Comparison of ENCODE assay signal across 8 cellular contexts in genomic region chr12:89950421-89950820, GRCh38.
DNase-seq lines count a peak whose midpoint lies in the region; ATAC-seq and TF ChIP-seq lines count a peak whose summit lies in the region.

No MANE protein-coding gene starts in this region.

- H3K27me3 ChIP-seq in CD8-positive, alpha-beta memory T cell (ENCODE audit: insufficient read depth, low read length, poor library complexity, severe bottlenecking), result no peaks in the 10 kb centered on the region
- H3K27me3 ChIP-seq in hepatocyte, result no peaks in the 10 kb centered on the region

- no peaks in the 10 kb centered on the region for H3K36me3 ChIP-seq in CD8-positive, alpha-beta memory T cell (ENCODE audit: insufficient read depth, low read length)
- no peaks in the 10 kb centered on the region for H3K36me3 ChIP-seq in hepatocyte (replicated peaks; ENCODE audit: insufficient read depth, low read depth)

- H3K36me3 Mint-ChIP-seq in CD8-positive, alpha-beta memory T cell, result no peaks in the 10 kb centered on the region
- no peaks in the 10 kb centered on the region for H3K36me3 Mint-ChIP-seq in T-helper 2 cell treated with Interferon-gamma antibody and Interleukin-4, amounts not matched to agents 5 μg/mL and 100 μg/mL, for 36 hours (ENCODE audit: low read depth)

- H2AFZ ChIP-seq in hepatocyte, result no peak overlapping the region

- peaks cover 40% of the 10 kb centered on the region for H3K4me1 ChIP-seq in CD8-positive, alpha-beta memory T cell (ENCODE audit: insufficient read depth, low read length)
- H3K4me1 ChIP-seq in hepatocyte (ENCODE audit: insufficient read depth), result peaks cover 47% of the 10 kb centered on the region

- H3K4me2 ChIP-seq in hepatocyte, result peak overlapping the region; percentile 3

- no peaks in the 10 kb centered on the region for H3K9me2 ChIP-seq in hepatocyte (replicated peaks; ENCODE audit: insufficient read depth)

- POLR2A ChIA-PET in CD8-positive, alpha-beta memory T cell (lab: Charles Lee), result interaction anchor here (1.5 kb wide), 1 partner anchor 241 kb away, joined by 3 read pairs; the partner anchor contains the start of gene ATP2B1

- H3K4me3 ChIP-seq in CD8-positive, alpha-beta memory T cell (ENCODE audit: low read length), result peak overlapping the region; percentile 0
- no peak overlapping the region for H3K4me3 ChIP-seq in hepatocyte

- no peaks in the 10 kb centered on the region for H3K9me3 Mint-ChIP-seq in CD8-positive, alpha-beta memory T cell
- H3K9me3 Mint-ChIP-seq in T-helper 2 cell treated with Interferon-gamma antibody and Interleukin-4, amounts not matched to agents 5 μg/mL and 100 μg/mL, for 36 hours, result no peaks in the 10 kb centered on the region

- peak overlapping the region; percentile 40 for H3K27ac ChIP-seq in CD8-positive, alpha-beta memory T cell (ENCODE audit: low read depth, low read length)
- peak overlapping the region; percentile 86 for H3K27ac ChIP-seq in hepatocyte

- H3K9me3 ChIP-seq in CD8-positive, alpha-beta memory T cell (ENCODE audit: low read length), result no peaks in the 10 kb centered on the region
- no peaks in the 10 kb centered on the region for H3K9me3 ChIP-seq in hepatocyte (ENCODE audit: low read depth)

- 25% methylated on average over 1 of the region's 1 CpG for WGBS in hepatocyte (ENCODE audit: low lambda C conversion rate, missing lambda C conversion rate)

- peak overlapping the region; percentile 66 to 96 (median 84) for H3K27ac Mint-ChIP-seq in CD8-positive, alpha-beta memory T cell
- no peak overlapping the region for H3K27ac Mint-ChIP-seq in T-helper 2 cell treated with Interferon-gamma antibody and Interleukin-4, amounts not matched to agents 5 μg/mL and 100 μg/mL, for 36 hours

- DNase-seq in CD8-positive, alpha-beta memory T cell, result no peak
- no peak for DNase-seq in hepatocyte (ENCODE audit: low spot score)
- DNase-seq in SW 1271 (lab: John Stamatoyannopoulos, UW), result no peak
- DNase-seq in RPMI8226, result no peak
- DNase-seq in mesenteric fat pad (ENCODE audit: low spot score), result no peak
- DNase-seq in T-helper 2 cell treated with Interferon-gamma antibody and Interleukin-4, amounts not matched to agents 5 μg/mL and 100 μg/mL, for 36 hours (ENCODE audit: low spot score), result no peak

- H3K27me3 Mint-ChIP-seq in CD8-positive, alpha-beta memory T cell, result no peaks in the 10 kb centered on the region
- peaks cover 2% of the 10 kb centered on the region for H3K27me3 Mint-ChIP-seq in T-helper 2 cell treated with Interferon-gamma antibody and Interleukin-4, amounts not matched to agents 5 μg/mL and 100 μg/mL, for 36 hours (ENCODE audit: low read depth)

- peak; percentile 38 for ATAC-seq in GM21360 (IDR thresholded peaks at IDR 0.05; ENCODE audit: unreplicated experiment)
- peak; percentile 35 for ATAC-seq in HG03521 (IDR thresholded peaks at IDR 0.05; ENCODE audit: unreplicated experiment)

- H3K4me3 Mint-ChIP-seq in CD8-positive, alpha-beta memory T cell, result peak overlapping the region; percentile 4 to 54 (median 32)
- H3K4me3 Mint-ChIP-seq in T-helper 2 cell treated with Interferon-gamma antibody and Interleukin-4, amounts not matched to agents 5 μg/mL and 100 μg/mL, for 36 hours, result no peak overlapping the region

- TF ChIP-seq CTCF in hepatocyte (IDR thresholded peaks at IDR 0.05; ENCODE audit: poor library complexity), result no peak

- peaks cover 43 to 67% (median 62%) of the 10 kb centered on the region in 3 donors for H3K4me1 Mint-ChIP-seq in CD8-positive, alpha-beta memory T cell
- peaks cover 10% of the 10 kb centered on the region for H3K4me1 Mint-ChIP-seq in T-helper 2 cell treated with Interferon-gamma antibody and Interleukin-4, amounts not matched to agents 5 μg/mL and 100 μg/mL, for 36 hours (ENCODE audit: low read depth)

- H3K79me2 ChIP-seq in hepatocyte, result no peaks in the 10 kb centered on the region

- CTCF ChIA-PET in CD8-positive, alpha-beta memory T cell (lab: Charles Lee), result interaction anchor here (0.7 to 2.3 kb wide), 7 partner anchors 10 to 407 kb away, joined by 3 to 7 read pairs (median 3); partner anchors contain the start of gene ATP2B1

- H4K20me1 ChIP-seq in hepatocyte (ENCODE audit: insufficient read depth, poor library complexity, severe bottlenecking), result no peaks in the 10 kb centered on the region
